ENCODE assay signal across 8 cellular contexts in the genomic region with DNA sequence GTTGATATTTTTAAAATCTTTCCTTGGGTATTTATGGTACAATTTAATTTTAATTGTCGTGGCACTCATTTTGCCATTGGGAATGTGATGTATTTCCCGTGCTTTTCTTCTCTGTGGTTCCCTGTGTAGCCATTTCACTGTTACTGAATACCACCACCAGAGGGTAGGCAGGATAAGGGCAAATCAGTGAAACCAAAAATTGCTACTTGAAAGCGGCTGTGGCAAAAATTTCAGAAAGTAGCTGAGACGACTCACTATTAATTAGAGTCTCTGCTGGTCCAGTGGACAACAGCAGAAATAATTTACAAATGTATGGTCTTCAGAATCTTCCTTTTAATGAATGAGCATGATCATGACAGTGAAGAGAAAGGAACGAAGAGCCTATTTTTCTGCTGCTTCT. TPM values are rescaled to one million over a fixed set of nuclear protein-coding genes. Genes with fewer than 3 reads are reported as not detected.
DNase-seq lines count a peak whose midpoint lies in the region; ATAC-seq and TF ChIP-seq lines count a peak whose summit lies in the region.

No MANE protein-coding gene starts in this region.

- no peak overlapping the region for H3K27ac ChIP-seq in GM23338 (ENCODE audit: low read depth)
- H3K27ac ChIP-seq in upper lobe of left lung: no peak overlapping the region

- H3K4me1 ChIP-seq in GM23338 (ENCODE audit: insufficient read depth) (no peaks in the 10 kb centered on the region), upper lobe of left lung (peaks cover 0 to 3% (median 0%) of the 10 kb centered on the region in 4 donors)

- no peaks in the 10 kb centered on the region for H3K36me3 Mint-ChIP-seq in GM23338 (ENCODE audit: low read depth)

- H3K9me2 ChIP-seq in GM23338 (ENCODE audit: insufficient read depth): no peaks in the 10 kb centered on the region

- no peak overlapping the region for H3K4me3 ChIP-seq in GM23338
- no peak overlapping the region for H3K4me3 ChIP-seq in upper lobe of left lung

- no peak for TF ChIP-seq EP300 in upper lobe of left lung (IDR thresholded peaks at IDR 0.05)

- no peaks in the 10 kb centered on the region for H3K9me3 Mint-ChIP-seq in GM23338

- ATAC-seq in GM23338 (peak; percentile 86), upper lobe of left lung (ENCODE audit: low FRiP score in 2 of 2) (peak in 1 of 2 donors; percentile 36)

- no peak overlapping the region for H2AFZ ChIP-seq in GM23338

- no peaks in the 10 kb centered on the region for H3K79me2 ChIP-seq in GM23338 (replicated peaks; ENCODE audit: insufficient read depth)

- H3K27me3 Mint-ChIP-seq in GM23338 (ENCODE audit: insufficient read depth, low read depth, poor library complexity): peaks cover 3% of the 10 kb centered on the region

- H3K4me3 Mint-ChIP-seq in GM23338: no peak overlapping the region

- H3K36me3 ChIP-seq in GM23338 (ENCODE audit: insufficient read depth) (no peaks in the 10 kb centered on the region), upper lobe of left lung (no peaks in the 10 kb centered on the region)

- no peaks in the 10 kb centered on the region for H3F3A ChIP-seq in GM23338 (replicated peaks; ENCODE audit: low read depth)

- H3K27me3 ChIP-seq in GM23338 (ENCODE audit: insufficient read depth) (no peaks in the 10 kb centered on the region), upper lobe of left lung (no peaks in the 10 kb centered on the region)

- no peaks in the 10 kb centered on the region for H3K9me3 ChIP-seq in upper lobe of left lung

- no peak overlapping the region; the same call in 1 of the 2 replicates for H3K27ac Mint-ChIP-seq in GM23338

- no peaks in the 10 kb centered on the region for H4K20me1 ChIP-seq in GM23338 (replicated peaks; ENCODE audit: insufficient read depth)

- H3K4me1 Mint-ChIP-seq in GM23338: peaks cover 13% of the 10 kb centered on the region

- DNase-seq in stimulated activated CD4-positive, alpha-beta T cell treated with anti-CD3 and anti-CD28 coated beads, Interleukin-4, amount 100 ng/mL, for 24 hours: peak; percentile 37
- DNase-seq in stimulated activated CD4-positive, alpha-beta T cell treated with anti-CD3 and anti-CD28 coated beads, Interleukin-2, amount 100 ng/mL, for 24 hours: no peak
- peak; percentile 66 for DNase-seq in GM23338 (ENCODE audit: low spot score)
- peak; percentile 37 for DNase-seq in LHCN-M2 (ENCODE audit: low read depth)
- peak; percentile 7 for DNase-seq in activated gamma-delta T cell treated with anti-CD3 and anti-CD28 coated beads, Interleukin-2, amount 50 U/mL, for 16 hours (ENCODE audit: low read depth)
- DNase-seq in inferior parietal cortex (ENCODE audit: extremely low spot score): peak; percentile 53
- DNase-seq in upper lobe of left lung: no peak
- DNase-seq in NCI-H1048 (lab: John Stamatoyannopoulos, UW): no peak

- peak; percentile 57 to 61 for TF ChIP-seq CTCF in GM23338 (conservative IDR thresholded peaks at IDR 0.05; ENCODE audit: low read depth in 2 of 2)
- peak; percentile 34 to 63 (median 44) for TF ChIP-seq CTCF in upper lobe of left lung (IDR thresholded peaks at IDR 0.05)

- WGBS in upper lobe of left lung, 2 donors: 14 to 19% methylated on average over 5 of the region's 5 CpGs

- no peak overlapping the region for H3K4me2 ChIP-seq in GM23338

- no peak for TF ChIP-seq POLR2A in upper lobe of left lung (IDR thresholded peaks at IDR 0.05)

TF ChIP-seq in GM23338, 12 proteins besides CTCF, POLR2A, EP300 and RAD21 (continues in another document):
- TF ChIP-seq EZH2phosphoT487 (IDR thresholded peaks at IDR 0.05; ENCODE audit: unreplicated experiment): no peak
- no peak for TF ChIP-seq JUNB (IDR thresholded peaks at IDR 0.05; ENCODE audit: unreplicated experiment)
- no peak for TF ChIP-seq ZNF331 (CRISPR knock-in tag; IDR thresholded peaks at IDR 0.05; ENCODE audit: low read depth)
- no peak for TF ChIP-seq CREB1 (CRISPR knock-in tag; IDR thresholded peaks at IDR 0.05; ENCODE audit: low read depth)
- no peak for TF ChIP-seq STAT1 (IDR thresholded peaks at IDR 0.05; ENCODE audit: unreplicated experiment)
- TF ChIP-seq, protein P1, sequence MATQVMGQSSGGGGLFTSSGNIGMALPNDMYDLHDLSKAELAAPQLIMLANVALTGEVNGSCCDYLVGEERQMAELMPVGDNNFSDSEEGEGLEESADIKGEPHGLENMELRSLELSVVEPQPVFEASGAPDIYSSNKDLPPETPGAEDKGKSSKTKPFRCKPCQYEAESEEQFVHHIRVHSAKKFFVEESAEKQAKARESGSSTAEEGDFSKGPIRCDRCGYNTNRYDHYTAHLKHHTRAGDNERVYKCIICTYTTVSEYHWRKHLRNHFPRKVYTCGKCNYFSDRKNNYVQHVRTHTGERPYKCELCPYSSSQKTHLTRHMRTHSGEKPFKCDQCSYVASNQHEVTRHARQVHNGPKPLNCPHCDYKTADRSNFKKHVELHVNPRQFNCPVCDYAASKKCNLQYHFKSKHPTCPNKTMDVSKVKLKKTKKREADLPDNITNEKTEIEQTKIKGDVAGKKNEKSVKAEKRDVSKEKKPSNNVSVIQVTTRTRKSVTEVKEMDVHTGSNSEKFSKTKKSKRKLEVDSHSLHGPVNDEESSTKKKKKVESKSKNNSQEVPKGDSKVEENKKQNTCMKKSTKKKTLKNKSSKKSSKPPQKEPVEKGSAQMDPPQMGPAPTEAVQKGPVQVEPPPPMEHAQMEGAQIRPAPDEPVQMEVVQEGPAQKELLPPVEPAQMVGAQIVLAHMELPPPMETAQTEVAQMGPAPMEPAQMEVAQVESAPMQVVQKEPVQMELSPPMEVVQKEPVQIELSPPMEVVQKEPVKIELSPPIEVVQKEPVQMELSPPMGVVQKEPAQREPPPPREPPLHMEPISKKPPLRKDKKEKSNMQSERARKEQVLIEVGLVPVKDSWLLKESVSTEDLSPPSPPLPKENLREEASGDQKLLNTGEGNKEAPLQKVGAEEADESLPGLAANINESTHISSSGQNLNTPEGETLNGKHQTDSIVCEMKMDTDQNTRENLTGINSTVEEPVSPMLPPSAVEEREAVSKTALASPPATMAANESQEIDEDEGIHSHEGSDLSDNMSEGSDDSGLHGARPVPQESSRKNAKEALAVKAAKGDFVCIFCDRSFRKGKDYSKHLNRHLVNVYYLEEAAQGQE (IDR thresholded peaks at IDR 0.05; ENCODE audit: unreplicated experiment): no peak
- TF ChIP-seq EZH2 (IDR thresholded peaks at IDR 0.05; ENCODE audit: low read depth, unreplicated experiment): no peak

RNA-seq across cellular contexts. Expression of gene MIR17HG, which starts 34.4 kb away (rescaled TPM):
- 44.8 and 46.0 TPM in 2 replicates for total RNA-seq in GM23338 (2014; rRNA removed; shearing (Covaris generic))
- polyA plus RNA-seq in GM23338 (2016; fragmentation: Nextera tagmentation; extraction: Ambion mirVana): 9.1 and 14.8 TPM in 2 replicates
- total RNA-seq in LHCN-M2 (2014; rRNA removed): 2.6 and 3.6 TPM in 2 replicates
- 0.49 TPM for polyA plus RNA-seq in LHCN-M2 (2012)
- 1 to 10 TPM in 5 of 6 donors, not detected in 1; 3.1 to 4.5 (median 4.2) TPM for total RNA-seq in upper lobe of left lung

Comparison
In these comparisons a context has a peak if more than half of its experiments do, and no peak if none do; other contexts are left out.
1. DNase-seq: peak in stimulated activated CD4-positive, alpha-beta T cell treated with anti-CD3 and anti-CD28 coated beads, Interleukin-4, amount 100 ng/mL, for 24 hours (single experiment), GM23338 (single experiment), LHCN-M2 (single experiment), activated gamma-delta T cell treated with anti-CD3 and anti-CD28 coated beads, Interleukin-2, amount 50 U/mL, for 16 hours (single experiment) and inferior parietal cortex (single experiment); none in stimulated activated CD4-positive, alpha-beta T cell treated with anti-CD3 and anti-CD28 coated beads, Interleukin-2, amount 100 ng/mL, for 24 hours (0 of 2), upper lobe of left lung (0 of 2) and NCI-H1048 (single experiment).